ENCODE assay signal across 1 cellular context in genomic region chr1:147073062-147073432, GRCh38.
TF ChIP-seq lines count a peak whose summit lies in the region.

No MANE protein-coding gene starts in this region.

TF ChIP-seq in GM12878, 131 proteins besides CTCF, POLR2A, EP300 and RAD21 (continued from another document):
- no peak for TF ChIP-seq E2F4 (IDR thresholded peaks at IDR 0.05; ENCODE audit: low read depth, low read length)
- no peak for TF ChIP-seq NR2F1 (conservative IDR thresholded peaks at IDR 0.05)
- TF ChIP-seq PRDM15 (CRISPR knock-in tag; IDR thresholded peaks at IDR 0.05): no peak
- no peak for TF ChIP-seq KLF5 (IDR thresholded peaks at IDR 0.05; ENCODE audit: partially characterized antibody)
- TF ChIP-seq CEBPB (IDR thresholded peaks at IDR 0.05; ENCODE audit: borderline replicate concordance in 1 of 2, low read depth in 2 of 2, low read length in 2 of 2): no peak
- no peak for TF ChIP-seq IKZF1 (conservative IDR thresholded peaks at IDR 0.05)
- no peak for TF ChIP-seq SRF (IDR thresholded peaks at IDR 0.05; ENCODE audit: low read depth in 2 of 2, low read length in 2 of 2)
